ENCODE assay signal across 22 cellular contexts in genomic region chrX:144840616-144841015, GRCh38.
"Had no signal": no experiment of that assay in that cellular context is flagged by ENCODE, and none has a peak within 500 bp of the region (broad histone marks: within the 10 kb centered on the region; RNA-seq: fewer than 3 reads in every experiment).

No MANE protein-coding gene starts in this region.

- H3K4me3 ChIP-seq: body of pancreas had no signal

- H3K9me3 ChIP-seq: body of pancreas had no signal

- ATAC-seq: activated CD8-positive, alpha-beta T cell treated with anti-CD3 and anti-CD28 coated beads, Interleukin-2, amount 10 ng/mL, durations not matched to agents 7 days and 5 days; body of pancreas; PC-3; T-helper 17 cell; WTC11 had no signal

- H3K27ac ChIP-seq: body of pancreas had no signal

- H3K4me1 ChIP-seq: body of pancreas had no signal

- DNase-seq: activated CD4-positive, alpha-beta T cell treated with anti-CD3 and anti-CD28 coated beads for 48 hours; activated CD4-positive, alpha-beta T cell treated with anti-CD3 and anti-CD28 coated beads, Interleukin-2, amount 50 U/mL, for 4 hours; activated CD4-positive, CD25-positive, alpha-beta regulatory T cell treated with anti-CD3 and anti-CD28 coated beads, Interleukin-2, amount 50 U/mL, for 72 hours; activated CD8-positive, alpha-beta memory T cell treated with anti-CD3 and anti-CD28 coated beads, Interleukin-2, amount 50 U/mL, for 48 hours; activated CD8-positive, alpha-beta T cell treated with anti-CD3 and anti-CD28 coated beads, Interleukin-2, amount 10 ng/mL, durations not matched to agents 7 days and 5 days; activated naive CD4-positive, alpha-beta T cell treated with anti-CD3 and anti-CD28 coated beads, Interleukin-2, amount 50 U/mL, for 16 hours; activated T-cell treated with anti-CD3 and anti-CD28 coated beads, Interleukin-2, amount 50 U/mL, for 1 hour; aorta; body of pancreas; Kasumi-1; NCI-H1105 treated with DMSO at 0.1 percent for 48 hours; NCI-H1436 treated with DMSO at 0.1 percent for 48 hours; NCI-H187; NCI-H2081; NCI-H510A treated with DMSO at 0.1 percent for 48 hours; NCI-H69; NK-92 treated with Interleukin-12 subunit alpha and Interleukin-12 subunit beta, amount 100 ng/mL, for 24 hours; PC-3; SHP77 treated with DMSO at 0.1 percent for 48 hours; T-helper 17 cell; T-helper 9 cell had no signal

- H3K27me3 ChIP-seq: body of pancreas had no signal
